ENCODE assay signal across 6 cellular contexts in genomic region chr19:58356236-58356970, GRCh38. TPM values are rescaled to one million over a fixed set of nuclear protein-coding genes. Genes with fewer than 3 reads are reported as not detected.
DNase-seq lines count a peak whose midpoint lies in the region; ATAC-seq, FAIRE-seq and TF ChIP-seq lines count a peak whose summit lies in the region.

No MANE protein-coding gene starts in this region.

- no peak for ATAC-seq in HG03135 (IDR thresholded peaks at IDR 0.05; ENCODE audit: unreplicated experiment)

- intact Hi-C loops in ovary (cut with DNase I): loop anchor here in 1 of 4 donors (2.0 kb wide), 1 partner anchor 28 kb away; no protein-coding TSS in a partner anchor

- H3K27ac ChIP-seq in ovary: peak overlapping the region in 1 of 2 donors; percentile 15

- H3K9me3 ChIP-seq in ovary: no peaks in the 10 kb centered on the region

- no peak for TF ChIP-seq EP300 in ovary (IDR thresholded peaks at IDR 0.05)

- WGBS in ovary, 3 donors: 15 to 34% (median 20%) methylated on average over 62 to 88 of the region's 88 CpGs

- TF ChIP-seq POLR2A in ovary (IDR thresholded peaks at IDR 0.05): no peak

- TF ChIP-seq CTCF in GM06990 (IDR thresholded peaks at IDR 0.05; ENCODE audit: insufficient read depth, low read length, poor library complexity, severe bottlenecking) (no peak), ovary (IDR thresholded peaks at IDR 0.05) (no peak)

- H3K27me3 ChIP-seq in GM06990 (replicated peaks; ENCODE audit: control insufficient read depth, insufficient read depth, low read length): no peaks in the 10 kb centered on the region
- no peaks in the 10 kb centered on the region for H3K27me3 ChIP-seq in ovary

- DNase-seq in GM06990 (ENCODE audit: extremely low read depth, insufficient read length): peak; percentile 58
- peak; percentile 44 for DNase-seq in astrocyte of the hippocampus (ENCODE audit: low read depth, low spot score)
- DNase-seq in ovary: peak in 2 of 5 donors; percentile 41 to 44
- no peak for DNase-seq in RCC 7860 (ENCODE audit: low spot score)
- DNase-seq in G401 (ENCODE audit: low spot score): no peak

- no peaks in the 10 kb centered on the region; the same call in none of the 2 replicates for H3K36me3 ChIP-seq in GM06990 (ENCODE audit: control insufficient read depth, insufficient read depth, low read length)
- no peaks in the 10 kb centered on the region for H3K36me3 ChIP-seq in ovary

- H3K4me1 ChIP-seq in ovary (ENCODE audit: insufficient read depth): no peaks in the 10 kb centered on the region

- no peak for FAIRE-seq in RCC 7860 (lab: Jason Lieb, UNC)

- H3K4me3 ChIP-seq in GM06990 (replicated peaks; ENCODE audit: low read depth, low read length) (no peak overlapping the region), ovary (peak overlapping the region; percentile 12)

- in situ Hi-C loops in G401 (cut with HindIII; ENCODE audit: low sequenced_read_pairs): no loop called here

RNA-seq across cellular contexts. Expression of gene A1BG, which starts 3.1 kb away (rescaled TPM):
- 10 to 100 TPM in 2 of 7 donors, 1 to 10 TPM in 5; 2.6 to 32.4 (median 4.8) TPM for total RNA-seq in ovary
- 10 to 100 TPM in 1 of 2 donors, under 1 TPM in 1; 0.38 to 11.8 TPM for polyA plus RNA-seq in ovary
- 64.2 and 80.3 TPM in 2 replicates for total RNA-seq in G401 (2014; rRNA removed; shearing (Covaris generic))

RNA-seq across cellular contexts. Expression of gene ZNF497, which starts 6.1 kb away (rescaled TPM):
- 1 to 10 TPM; 2.5 to 6.5 (median 3.4) TPM for total RNA-seq in ovary
- 1 to 10 TPM in 1 of 2 donors, under 1 TPM in 1; 0.30 to 2.2 TPM for polyA plus RNA-seq in ovary
- total RNA-seq in G401 (2014; rRNA removed; shearing (Covaris generic)): 1.2 and 4.7 TPM in 2 replicates

RNA-seq across cellular contexts. Expression of gene ZNF837, which starts 24.4 kb away (rescaled TPM):
- total RNA-seq in ovary: 1 to 10 TPM; 1.4 to 3.2 (median 2.7) TPM
- polyA plus RNA-seq in ovary: 1 to 10 TPM in 1 of 2 donors, not detected in 1; 2.3 TPM
- 9.2 and 9.6 TPM in 2 replicates for total RNA-seq in G401 (2014; rRNA removed; shearing (Covaris generic))

RNA-seq across cellular contexts. Expression of gene ZSCAN22, which starts 29.6 kb away (rescaled TPM):
- 1 to 10 TPM; 2.2 to 6.1 (median 4.5) TPM for total RNA-seq in ovary
- 1 to 10 TPM; 1.1 to 2.3 TPM for polyA plus RNA-seq in ovary
- 2.9 and 3.7 TPM in 2 replicates for total RNA-seq in G401 (2014; rRNA removed; shearing (Covaris generic))

RNA-seq across cellular contexts. Expression of gene RPS5, which starts 30.7 kb away (rescaled TPM):
- total RNA-seq in ovary: 1,000 to 10,000 TPM; 1,875 to 5,180 (median 2,346) TPM
- polyA plus RNA-seq in ovary: 1,000 to 10,000 TPM in 1 of 2 donors, 100 to 1,000 TPM in 1; 715 to 3,775 TPM
- 2,081 and 2,975 TPM in 2 replicates for total RNA-seq in G401 (2014; rRNA removed; shearing (Covaris generic))

Comparison
In these comparisons a context has a peak if more than half of its experiments do, and no peak if none do; other contexts are left out.
1. DNase-seq: peak in GM06990 (single experiment) and astrocyte of the hippocampus (single experiment); none in RCC 7860 (single experiment) and G401 (single experiment).